ENCODE assay signal across 9 cellular contexts in genomic region chr20:23889775-23890187, GRCh38. TPM values are rescaled to one million over a fixed set of nuclear protein-coding genes. Genes with fewer than 3 reads are reported as not detected.
DNase-seq lines count a peak whose midpoint lies in the region; ATAC-seq, FAIRE-seq and TF ChIP-seq lines count a peak whose summit lies in the region.
"Had no signal": no experiment of that assay in that cellular context is flagged by ENCODE, and none has a peak within 500 bp of the region (broad histone marks: within the 10 kb centered on the region; RNA-seq: fewer than 3 reads in every experiment).

No MANE protein-coding gene starts in this region.

- ATAC-seq in GM19043 (IDR thresholded peaks at IDR 0.05; ENCODE audit: low read depth, unreplicated experiment) (peak; percentile 71), RWPE2 (ENCODE audit: low read depth) (peak; percentile 90), HG02938 (IDR thresholded peaks at IDR 0.05; ENCODE audit: unreplicated experiment) (no peak)

- FAIRE-seq in HTR-8/SVneo (lab: Jason Lieb, UNC): no peak

- intact Hi-C loops in prostate gland (cut with DNase I): no loop called here

- no peaks in the 10 kb centered on the region for H3K36me3 ChIP-seq in RWPE2 (ENCODE audit: low read depth)
- no peaks in the 10 kb centered on the region for H3K36me3 ChIP-seq in prostate gland
- H3K36me3 ChIP-seq: thoracic aorta had no signal

- H3K27me3 ChIP-seq in RWPE2 (ENCODE audit: insufficient read depth, poor library complexity, severe bottlenecking) (peaks cover 10% of the 10 kb centered on the region), prostate gland (replicated peaks; ENCODE audit: insufficient read depth) (no peaks in the 10 kb centered on the region)

- no peaks in the 10 kb centered on the region for H3K9me3 ChIP-seq in RWPE2 (ENCODE audit: severe bottlenecking)
- no peaks in the 10 kb centered on the region for H3K9me3 ChIP-seq in prostate gland
- H3K9me3 ChIP-seq: thoracic aorta had no signal

- 19% methylated on average over 8 of the region's 8 CpGs for WGBS in prostate gland

- TF ChIP-seq CTCF in RWPE2 (IDR thresholded peaks at IDR 0.05; ENCODE audit: poor library complexity, severe bottlenecking) (peak; percentile 79), prostate gland (IDR thresholded peaks at IDR 0.05) (peak; percentile 19 to 77 (median 69))

- TF ChIP-seq POLR2A in prostate gland (IDR thresholded peaks at IDR 0.05): no peak

- peak; percentile 67 for DNase-seq in Ammon's horn (ENCODE audit: low spot score)
- peak; percentile 21 for DNase-seq in HTR-8/SVneo (ENCODE audit: insufficient read length, low spot score)
- no peak for DNase-seq in RWPE2 (ENCODE audit: low spot score)
- DNase-seq in activated T-helper 9 cell treated with anti-CD3 and anti-CD28 coated beads, Interleukin-2, amount 50 U/mL, for 16 hours (ENCODE audit: low read depth): peak; percentile 15
- peak; percentile 40 for DNase-seq in globus pallidus (ENCODE audit: low spot score)
- peak; percentile 32 for DNase-seq in prostate gland (ENCODE audit: low spot score)

- H3K4me3 ChIP-seq in RWPE2 (ENCODE audit: severe bottlenecking) (no peak overlapping the region), prostate gland (no peak overlapping the region)
- H3K4me3 ChIP-seq: thoracic aorta had no signal

- no peak overlapping the region for H3K27ac ChIP-seq in RWPE2 (ENCODE audit: poor library complexity, severe bottlenecking)
- H3K27ac ChIP-seq in prostate gland: no peak overlapping the region
- H3K27ac ChIP-seq: thoracic aorta had no signal

- H3K4me1 ChIP-seq in RWPE2 (ENCODE audit: insufficient read depth, poor library complexity, severe bottlenecking) (no peaks in the 10 kb centered on the region), prostate gland (replicated peaks) (no peaks in the 10 kb centered on the region)

RNA-seq across cellular contexts. Expression of gene CST5, which starts 10.2 kb away (rescaled TPM):
- total RNA-seq in prostate gland: not detected
- total RNA-seq: thoracic aorta had no signal
